1 cellular context compared by ENCODE assay signal in the genomic region with DNA sequence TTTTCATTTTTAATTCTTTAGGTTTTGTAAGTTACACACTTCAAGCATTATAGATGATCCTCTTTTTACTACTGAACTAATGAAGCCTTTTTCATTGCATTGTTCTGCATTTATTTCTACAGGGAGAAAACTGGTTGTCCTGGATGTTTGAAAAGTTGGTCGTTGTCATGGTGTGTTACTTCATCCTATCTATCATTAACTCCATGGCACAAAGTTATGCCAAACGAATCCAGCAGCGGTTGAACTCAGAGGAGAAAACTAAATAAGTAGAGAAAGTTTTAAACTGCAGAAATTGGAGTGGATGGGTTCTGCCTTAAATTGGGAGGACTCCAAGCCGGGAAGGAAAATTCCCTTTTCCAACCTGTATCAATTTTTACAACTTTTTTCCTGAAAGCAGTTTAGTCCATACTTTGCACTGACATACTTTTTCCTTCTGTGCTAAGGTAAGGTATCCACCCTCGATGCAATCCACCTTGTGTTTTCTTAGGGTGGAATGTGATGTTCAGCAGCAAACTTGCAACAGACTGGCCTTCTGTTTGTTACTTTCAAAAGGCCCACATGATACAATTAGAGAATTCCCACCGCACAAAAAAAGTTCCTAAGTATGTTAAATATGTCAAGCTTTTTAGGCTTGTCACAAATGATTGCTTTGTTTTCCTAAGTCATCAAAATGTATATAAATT.
TF ChIP-seq lines count a peak whose summit lies in the region.

No MANE protein-coding gene starts in this region.

TF ChIP-seq in K562, 482 proteins besides CTCF, POLR2A, EP300 and RAD21 (continued from another document and continues in another):
- no peak for TF ChIP-seq ZNF318 (IDR thresholded peaks at IDR 0.05; ENCODE audit: borderline replicate concordance in 1 of 2, low read depth in 1 of 2)
- no peak for TF ChIP-seq ZFPM2 (CRISPR knock-in tag; IDR thresholded peaks at IDR 0.05)
- peak; percentile 24; the same call in 1 of the 2 replicates for TF ChIP-seq TEAD4 (IDR thresholded peaks at IDR 0.05; ENCODE audit: low read length)
- TF ChIP-seq TEAD4 (CRISPR knock-in tag; IDR thresholded peaks at IDR 0.05; ENCODE audit: borderline replicate concordance), result no peak
- TF ChIP-seq, protein P1, sequence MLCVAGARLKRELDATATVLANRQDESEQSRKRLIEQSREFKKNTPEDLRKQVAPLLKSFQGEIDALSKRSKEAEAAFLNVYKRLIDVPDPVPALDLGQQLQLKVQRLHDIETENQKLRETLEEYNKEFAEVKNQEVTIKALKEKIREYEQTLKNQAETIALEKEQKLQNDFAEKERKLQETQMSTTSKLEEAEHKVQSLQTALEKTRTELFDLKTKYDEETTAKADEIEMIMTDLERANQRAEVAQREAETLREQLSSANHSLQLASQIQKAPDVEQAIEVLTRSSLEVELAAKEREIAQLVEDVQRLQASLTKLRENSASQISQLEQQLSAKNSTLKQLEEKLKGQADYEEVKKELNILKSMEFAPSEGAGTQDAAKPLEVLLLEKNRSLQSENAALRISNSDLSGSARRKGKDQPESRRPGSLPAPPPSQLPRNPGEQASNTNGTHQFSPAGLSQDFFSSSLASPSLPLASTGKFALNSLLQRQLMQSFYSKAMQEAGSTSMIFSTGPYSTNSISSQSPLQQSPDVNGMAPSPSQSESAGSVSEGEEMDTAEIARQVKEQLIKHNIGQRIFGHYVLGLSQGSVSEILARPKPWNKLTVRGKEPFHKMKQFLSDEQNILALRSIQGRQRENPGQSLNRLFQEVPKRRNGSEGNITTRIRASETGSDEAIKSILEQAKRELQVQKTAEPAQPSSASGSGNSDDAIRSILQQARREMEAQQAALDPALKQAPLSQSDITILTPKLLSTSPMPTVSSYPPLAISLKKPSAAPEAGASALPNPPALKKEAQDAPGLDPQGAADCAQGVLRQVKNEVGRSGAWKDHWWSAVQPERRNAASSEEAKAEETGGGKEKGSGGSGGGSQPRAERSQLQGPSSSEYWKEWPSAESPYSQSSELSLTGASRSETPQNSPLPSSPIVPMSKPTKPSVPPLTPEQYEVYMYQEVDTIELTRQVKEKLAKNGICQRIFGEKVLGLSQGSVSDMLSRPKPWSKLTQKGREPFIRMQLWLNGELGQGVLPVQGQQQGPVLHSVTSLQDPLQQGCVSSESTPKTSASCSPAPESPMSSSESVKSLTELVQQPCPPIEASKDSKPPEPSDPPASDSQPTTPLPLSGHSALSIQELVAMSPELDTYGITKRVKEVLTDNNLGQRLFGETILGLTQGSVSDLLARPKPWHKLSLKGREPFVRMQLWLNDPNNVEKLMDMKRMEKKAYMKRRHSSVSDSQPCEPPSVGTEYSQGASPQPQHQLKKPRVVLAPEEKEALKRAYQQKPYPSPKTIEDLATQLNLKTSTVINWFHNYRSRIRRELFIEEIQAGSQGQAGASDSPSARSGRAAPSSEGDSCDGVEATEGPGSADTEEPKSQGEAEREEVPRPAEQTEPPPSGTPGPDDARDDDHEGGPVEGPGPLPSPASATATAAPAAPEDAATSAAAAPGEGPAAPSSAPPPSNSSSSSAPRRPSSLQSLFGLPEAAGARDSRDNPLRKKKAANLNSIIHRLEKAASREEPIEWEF (CRISPR knock-in tag; IDR thresholded peaks at IDR 0.05), result 0 out of 2 replicates have a peak, but pooled peaks have one; percentile 63
- TF ChIP-seq ADNP (tag; IDR thresholded peaks at IDR 0.05), result no peak
- TF ChIP-seq SRF (CRISPR knock-in tag; IDR thresholded peaks at IDR 0.05), result peak in 1 of 2 experiments; percentile 44; a peak in 1 of 4 replicates
- peak in 1 of 2 experiments; percentile 55; a peak in 2 of 4 replicates for TF ChIP-seq TBL1XR1 (IDR thresholded peaks at IDR 0.05; ENCODE audit: low read length in 2 of 2)
- TF ChIP-seq SAFB2 (IDR thresholded peaks at IDR 0.05; ENCODE audit: borderline replicate concordance, low read depth, low read length, severe bottlenecking), result no peak
- TF ChIP-seq ZBTB11 (CRISPR knock-in tag; IDR thresholded peaks at IDR 0.05), result peak in 1 of 3 experiments; percentile 52; a peak in 1 of 6 replicates
- TF ChIP-seq RBFOX2 (IDR thresholded peaks at IDR 0.05; ENCODE audit: low read depth, low read length), result peak; percentile 71
- TF ChIP-seq ZC3H4 (CRISPR knock-in tag; IDR thresholded peaks at IDR 0.05; ENCODE audit: borderline replicate concordance), result 0 out of 2 replicates have a peak, but pooled peaks have one; percentile 38
- TF ChIP-seq POLR2AphosphoS2 (IDR thresholded peaks at IDR 0.05; ENCODE audit: low read length), result 0 out of 2 replicates have a peak, but pooled peaks have one; percentile 55
- peak; percentile 9; the same call in 1 of the 2 replicates for TF ChIP-seq ZNF174 (CRISPR knock-in tag; IDR thresholded peaks at IDR 0.05)
- TF ChIP-seq ZEB2 (IDR thresholded peaks at IDR 0.05), result no peak
- TF ChIP-seq XRCC5 (IDR thresholded peaks at IDR 0.05; ENCODE audit: low read depth, low read length), result no peak
- TF ChIP-seq ZNF57 (CRISPR knock-in tag; IDR thresholded peaks at IDR 0.05), result 0 out of 2 replicates have a peak, but pooled peaks have one; percentile 10
- TF ChIP-seq ILF3 (IDR thresholded peaks at IDR 0.05; ENCODE audit: borderline replicate concordance), result 0 out of 2 replicates have a peak, but pooled peaks have one; percentile 30
- peak; percentile 62 for TF ChIP-seq C11orf30 (IDR thresholded peaks at IDR 0.05; ENCODE audit: low read depth)
- peak; percentile 34 for TF ChIP-seq SUPT5H (IDR thresholded peaks at IDR 0.05)
- TF ChIP-seq, protein P2, sequence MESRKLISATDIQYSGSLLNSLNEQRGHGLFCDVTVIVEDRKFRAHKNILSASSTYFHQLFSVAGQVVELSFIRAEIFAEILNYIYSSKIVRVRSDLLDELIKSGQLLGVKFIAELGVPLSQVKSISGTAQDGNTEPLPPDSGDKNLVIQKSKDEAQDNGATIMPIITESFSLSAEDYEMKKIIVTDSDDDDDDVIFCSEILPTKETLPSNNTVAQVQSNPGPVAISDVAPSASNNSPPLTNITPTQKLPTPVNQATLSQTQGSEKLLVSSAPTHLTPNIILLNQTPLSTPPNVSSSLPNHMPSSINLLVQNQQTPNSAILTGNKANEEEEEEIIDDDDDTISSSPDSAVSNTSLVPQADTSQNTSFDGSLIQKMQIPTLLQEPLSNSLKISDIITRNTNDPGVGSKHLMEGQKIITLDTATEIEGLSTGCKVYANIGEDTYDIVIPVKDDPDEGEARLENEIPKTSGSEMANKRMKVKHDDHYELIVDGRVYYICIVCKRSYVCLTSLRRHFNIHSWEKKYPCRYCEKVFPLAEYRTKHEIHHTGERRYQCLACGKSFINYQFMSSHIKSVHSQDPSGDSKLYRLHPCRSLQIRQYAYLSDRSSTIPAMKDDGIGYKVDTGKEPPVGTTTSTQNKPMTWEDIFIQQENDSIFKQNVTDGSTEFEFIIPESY (CRISPR knock-in tag; IDR thresholded peaks at IDR 0.05), result peak; percentile 34; the same call in 1 of the 2 replicates
- TF ChIP-seq, protein P3, sequence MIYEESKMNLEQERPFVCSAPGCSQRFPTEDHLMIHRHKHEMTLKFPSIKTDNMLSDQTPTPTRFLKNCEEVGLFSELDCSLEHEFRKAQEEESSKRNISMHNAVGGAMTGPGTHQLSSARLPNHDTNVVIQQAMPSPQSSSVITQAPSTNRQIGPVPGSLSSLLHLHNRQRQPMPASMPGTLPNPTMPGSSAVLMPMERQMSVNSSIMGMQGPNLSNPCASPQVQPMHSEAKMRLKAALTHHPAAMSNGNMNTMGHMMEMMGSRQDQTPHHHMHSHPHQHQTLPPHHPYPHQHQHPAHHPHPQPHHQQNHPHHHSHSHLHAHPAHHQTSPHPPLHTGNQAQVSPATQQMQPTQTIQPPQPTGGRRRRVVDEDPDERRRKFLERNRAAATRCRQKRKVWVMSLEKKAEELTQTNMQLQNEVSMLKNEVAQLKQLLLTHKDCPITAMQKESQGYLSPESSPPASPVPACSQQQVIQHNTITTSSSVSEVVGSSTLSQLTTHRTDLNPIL (CRISPR knock-in tag; IDR thresholded peaks at IDR 0.05), result 0 out of 2 replicates have a peak, but pooled peaks have one; percentile 22
- peak; percentile 46; the same call in 1 of the 2 replicates for TF ChIP-seq THRAP3 (IDR thresholded peaks at IDR 0.05; ENCODE audit: borderline replicate concordance)
- TF ChIP-seq POLR2G (IDR thresholded peaks at IDR 0.05; ENCODE audit: low read depth, low read length), result peak; percentile 1
- TF ChIP-seq THAP12 (CRISPR knock-in tag; IDR thresholded peaks at IDR 0.05), result no peak
- peak; percentile 24; the same call in 1 of the 2 replicates for TF ChIP-seq MAFG (tag; conservative IDR thresholded peaks at IDR 0.05)
- TF ChIP-seq TEAD1 (CRISPR knock-in tag; IDR thresholded peaks at IDR 0.05), result 0 out of 4 replicates have a peak, but pooled peaks of 1 of the 2 experiments have one; percentile 51
- TF ChIP-seq CHD1 (IDR thresholded peaks at IDR 0.05; ENCODE audit: low read length), result peak; percentile 49
- TF ChIP-seq SOX6 (IDR thresholded peaks at IDR 0.05), result 0 out of 2 replicates have a peak, but pooled peaks have one; percentile 5
